8 cellular contexts compared by ENCODE assay signal in genomic region chr19:2048959-2049740, GRCh38. TPM values are rescaled to one million over a fixed set of nuclear protein-coding genes. Genes with fewer than 3 reads are reported as not detected.
DNase-seq lines count a peak whose midpoint lies in the region; ATAC-seq, FAIRE-seq and TF ChIP-seq lines count a peak whose summit lies in the region.

No MANE protein-coding gene starts in this region.

- H3K4me1 Mint-ChIP-seq in IgD-negative memory B cell: peaks cover 11 to 22% (median 18%) of the 10 kb centered on the region in 3 donors

- H3K4me3 ChIP-seq in A549 (peak overlapping the region; percentile 99), coronary artery (peak overlapping the region; percentile 91), WERI-Rb-1 (ENCODE audit: low read depth, low read length) (no peak overlapping the region)

- no peak for TF ChIP-seq RAD21 in A549 (conservative IDR thresholded peaks at IDR 0.05 in 1 of 2, IDR thresholded peaks at IDR 0.05 in 1 of 2)

- peak overlapping the region; percentile 86 to 97 (median 94) for H3K4me3 Mint-ChIP-seq in IgD-negative memory B cell

- no peaks in the 10 kb centered on the region for H3K9me3 ChIP-seq in A549
- H3K9me3 ChIP-seq in WERI-Rb-1 (ENCODE audit: severe bottlenecking): no peaks in the 10 kb centered on the region

- CTCF ChIA-PET in A549 (lab: Yijun Ruan, JAX): interaction anchor here (0.6 to 2.6 kb wide), 6 partner anchors 10 to 45 kb away, joined by 3 to 7 read pairs (median 4); no protein-coding TSS in a partner anchor

- POLR2A ChIA-PET in A549 (lab: Yijun Ruan, JAX): interaction anchor here (1.3 kb wide), 1 partner anchor 14 kb away, joined by 5 read pairs; no protein-coding TSS in a partner anchor

- no peaks in the 10 kb centered on the region for H3K27me3 ChIP-seq in WERI-Rb-1 (ENCODE audit: insufficient read depth, low read depth, severe bottlenecking)

- peak overlapping the region; percentile 95 to 100; a peak in 5 of 6 replicates for H3K27ac ChIP-seq in A549
- peak overlapping the region; percentile 90 to 99 for H3K27ac ChIP-seq in coronary artery
- no peak overlapping the region for H3K27ac ChIP-seq in WERI-Rb-1

- peak overlapping the region; percentile 85 for H3K4me2 ChIP-seq in A549

- DNase-seq in A549 (ENCODE audit: low read depth in 1 of 2, low spot score in 1 of 2): no peak
- DNase-seq in coronary artery (ENCODE audit: low spot score): no peak
- DNase-seq in midbrain (lab: John Stamatoyannopoulos, UW): peak; percentile 78
- no peak for DNase-seq in WERI-Rb-1
- DNase-seq in GM19239 (ENCODE audit: insufficient read length, low spot score): no peak
- DNase-seq in NCI-H2227 (lab: John Stamatoyannopoulos, UW; ENCODE audit: unreplicated experiment): no peak

- H3K4me1 ChIP-seq in A549: peaks cover 64% of the 10 kb centered on the region

- TF ChIP-seq POLR2A in A549 (IDR thresholded peaks at IDR 0.05; ENCODE audit: low read length): no peak

- ATAC-seq in A549 (peak; percentile 6 to 43; a peak in 4 of 6 replicates), HG02678 (IDR thresholded peaks at IDR 0.05; ENCODE audit: unreplicated experiment) (no peak)

- H3K27ac Mint-ChIP-seq in IgD-negative memory B cell: peak overlapping the region; percentile 94 to 99 (median 97)

- TF ChIP-seq CTCF in A549 (IDR thresholded peaks at IDR 0.05) (no peak), coronary artery (IDR thresholded peaks at IDR 0.05) (no peak), WERI-Rb-1 (IDR thresholded peaks at IDR 0.05; ENCODE audit: low read depth, low read length) (no peak)

- no peak for TF ChIP-seq EP300 in A549 (IDR thresholded peaks at IDR 0.05)

- no peaks in the 10 kb centered on the region for H3K27me3 Mint-ChIP-seq in IgD-negative memory B cell

- FAIRE-seq in A549 (lab: Jason Lieb, UNC): no peak
- no peak for FAIRE-seq in GM19239 (lab: Jason Lieb, UNC)

- WGBS in A549 (ENCODE audit: missing lambda C conversion rate): 77% methylated on average over 13 of the region's 27 CpGs

- no peaks in the 10 kb centered on the region for H3K9me3 Mint-ChIP-seq in IgD-negative memory B cell

- H3K36me3 ChIP-seq in WERI-Rb-1: peaks cover 19% of the 10 kb centered on the region

- H3K36me3 Mint-ChIP-seq in IgD-negative memory B cell: peaks cover 4% of the 10 kb centered on the region

TF ChIP-seq in A549, 52 proteins besides CTCF, POLR2A, EP300 and RAD21:
- TF ChIP-seq HDAC2 (IDR thresholded peaks at IDR 0.05) (no peak), ZNF302 (CRISPR knock-in tag; IDR thresholded peaks at IDR 0.05) (no peak), KDM1A (IDR thresholded peaks at IDR 0.05; ENCODE audit: low read depth) (no peak)
- TF ChIP-seq, protein P1, sequence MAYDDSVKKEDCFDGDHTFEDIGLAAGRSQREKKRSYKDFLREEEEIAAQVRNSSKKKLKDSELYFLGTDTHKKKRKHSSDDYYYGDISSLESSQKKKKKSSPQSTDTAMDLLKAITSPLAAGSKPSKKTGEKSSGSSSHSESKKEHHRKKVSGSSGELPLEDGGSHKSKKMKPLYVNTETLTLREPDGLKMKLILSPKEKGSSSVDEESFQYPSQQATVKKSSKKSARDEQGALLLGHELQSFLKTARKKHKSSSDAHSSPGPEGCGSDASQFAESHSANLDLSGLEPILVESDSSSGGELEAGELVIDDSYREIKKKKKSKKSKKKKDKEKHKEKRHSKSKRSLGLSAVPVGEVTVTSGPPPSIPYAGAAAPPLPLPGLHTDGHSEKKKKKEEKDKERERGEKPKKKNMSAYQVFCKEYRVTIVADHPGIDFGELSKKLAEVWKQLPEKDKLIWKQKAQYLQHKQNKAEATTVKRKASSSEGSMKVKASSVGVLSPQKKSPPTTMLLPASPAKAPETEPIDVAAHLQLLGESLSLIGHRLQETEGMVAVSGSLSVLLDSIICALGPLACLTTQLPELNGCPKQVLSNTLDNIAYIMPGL (CRISPR knock-in tag; IDR thresholded peaks at IDR 0.05; ENCODE audit: borderline replicate concordance): no peak

RNA-seq across cellular contexts. Expression of gene MKNK2, which starts 1.9 kb away (rescaled TPM):
- polyA plus RNA-seq in A549 (2011; rRNA removed) (56.7 and 58.4 TPM in 2 replicates), A549 (2017; fragmentation: RNase III; extraction: RNeasy Plus Mini Kit Qiagen cat#74134 plus additional on column Dnase treatment) (38.8 to 55.4 TPM (median 48.3 TPM) in 3 replicates), IgD-negative memory B cell (83.9 TPM)
- 63.4 and 81.9 TPM in 2 replicates for polyA plus RNA-seq in A549 (2012; cell fraction: cytosol; rRNA removed)
- 83.4 and 134 TPM in 2 replicates for polyA plus RNA-seq in A549 (2012; cell fraction: nucleus; rRNA removed)
- 63.9 and 84.8 TPM in 2 replicates for polyA minus RNA-seq in A549 (2011; rRNA and poly(A)+ RNA removed)

RNA-seq across cellular contexts. Expression of gene BTBD2, which starts 33.6 kb away (rescaled TPM):
- polyA plus RNA-seq in A549 (2011; rRNA removed): 16.3 and 19.0 TPM in 2 replicates
- polyA plus RNA-seq in A549 (2012; cell fraction: cytosol; rRNA removed): 39.6 and 61.5 TPM in 2 replicates
- polyA plus RNA-seq in A549 (2012; cell fraction: nucleus; rRNA removed): 66.3 and 81.5 TPM in 2 replicates
- 26.7 to 32.7 TPM (median 29.6 TPM) in 3 replicates for polyA plus RNA-seq in A549 (2017; fragmentation: RNase III; extraction: RNeasy Plus Mini Kit Qiagen cat#74134 plus additional on column Dnase treatment)
- polyA minus RNA-seq in A549 (2011; rRNA and poly(A)+ RNA removed): 15.0 and 36.0 TPM in 2 replicates
- 8.2 TPM for polyA plus RNA-seq in IgD-negative memory B cell

RNA-seq across cellular contexts. Expression of gene MOB3A, which starts 47.0 kb away (rescaled TPM):
- 10.9 and 12.9 TPM in 2 replicates for polyA plus RNA-seq in A549 (2011; rRNA removed)
- 10.9 and 17.2 TPM in 2 replicates for polyA plus RNA-seq in A549 (2012; cell fraction: cytosol; rRNA removed)
- polyA plus RNA-seq in A549 (2012; cell fraction: nucleus; rRNA removed): 13.7 and 18.2 TPM in 2 replicates
- polyA plus RNA-seq in A549 (2017; fragmentation: RNase III; extraction: RNeasy Plus Mini Kit Qiagen cat#74134 plus additional on column Dnase treatment): 8.4 to 9.1 TPM (median 8.7 TPM) in 3 replicates
- polyA minus RNA-seq in A549 (2011; rRNA and poly(A)+ RNA removed): 19.7 and 26.2 TPM in 2 replicates
- 136 TPM for polyA plus RNA-seq in IgD-negative memory B cell

RNA-seq across cellular contexts. Expression of gene IZUMO4, which starts 47.6 kb away (rescaled TPM):
- polyA plus RNA-seq in A549 (2011; rRNA removed) (0.36 and 0.70 TPM in 2 replicates), A549 (2017; fragmentation: RNase III; extraction: RNeasy Plus Mini Kit Qiagen cat#74134 plus additional on column Dnase treatment) (1.0 to 1.8 TPM (median 1.0 TPM) in 3 replicates), IgD-negative memory B cell (0.83 TPM)
- 0.29 and 0.32 TPM in 2 replicates for polyA plus RNA-seq in A549 (2012; cell fraction: cytosol; rRNA removed)
- 7.6 and 8.6 TPM in 2 replicates for polyA plus RNA-seq in A549 (2012; cell fraction: nucleus; rRNA removed)
- 0.33 and 0.44 TPM in 2 replicates for polyA minus RNA-seq in A549 (2011; rRNA and poly(A)+ RNA removed)
